In the genomic region with DNA sequence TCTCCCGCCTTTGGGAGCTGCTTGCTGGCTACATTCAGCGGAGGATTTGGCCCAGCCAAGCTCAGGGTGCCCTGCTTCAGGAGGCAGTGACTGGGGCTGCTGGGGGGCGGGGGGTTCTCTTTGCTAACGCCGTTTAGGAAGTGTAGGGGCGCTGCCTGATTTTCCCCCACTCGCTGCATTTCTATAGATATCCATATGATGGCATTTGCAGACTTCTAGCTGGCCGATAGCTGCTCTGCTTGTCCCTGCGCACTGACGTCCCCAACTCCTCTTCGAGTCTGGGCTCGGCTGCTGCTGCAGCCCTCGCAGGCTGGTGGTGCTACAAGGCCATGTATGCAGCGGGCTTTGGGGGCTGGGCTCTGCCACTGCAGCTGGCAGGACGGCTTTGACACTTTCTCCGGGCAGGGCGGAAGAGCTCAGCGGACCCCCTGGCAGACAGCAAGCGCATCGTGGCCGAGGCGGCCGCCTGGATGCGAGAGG, we compare ENCODE assay signal across 8 cellular contexts. TPM values are rescaled to one million over a fixed set of nuclear protein-coding genes. Genes with fewer than 3 reads are reported as not detected.
DNase-seq lines count a peak whose midpoint lies in the region; ATAC-seq and TF ChIP-seq lines count a peak whose summit lies in the region.

No MANE protein-coding gene starts in this region.

- no peaks in the 10 kb centered on the region for H3K36me3 Mint-ChIP-seq in progenitor cell of endocrine pancreas (ENCODE audit: insufficient read depth)

- H3K4me1 Mint-ChIP-seq in progenitor cell of endocrine pancreas (ENCODE audit: low read depth), result peaks cover 28% of the 10 kb centered on the region

- no peak overlapping the region for H3K27ac Mint-ChIP-seq in progenitor cell of endocrine pancreas

- peak overlapping the region; percentile 66 for H3K4me3 Mint-ChIP-seq in progenitor cell of endocrine pancreas (ENCODE audit: low read depth)

- peak; percentile 50 for TF ChIP-seq CTCF in progenitor cell of endocrine pancreas (IDR thresholded peaks at IDR 0.05; ENCODE audit: unreplicated experiment)

- no peaks in the 10 kb centered on the region for H3K9me3 Mint-ChIP-seq in progenitor cell of endocrine pancreas (ENCODE audit: low read depth)

- DNase-seq in NCI-H2029 (lab: John Stamatoyannopoulos, UW) (peak; percentile 14), NCI-H2029 treated with DMSO at 0.1 percent for 48 hours (lab: John Stamatoyannopoulos, UW) (no peak), SHP77 treated with DMSO at 0.1 percent for 48 hours (lab: John Stamatoyannopoulos, UW) (peak; percentile 46), glomerular visceral epithelial cell (ENCODE audit: extremely low spot score) (peak; percentile 81), progenitor cell of endocrine pancreas (ENCODE audit: low spot score, unreplicated experiment) (peak; percentile 37), T-helper 2 cell (no peak)

- peaks cover 70% of the 10 kb centered on the region for H3K27me3 Mint-ChIP-seq in progenitor cell of endocrine pancreas

- no peak for ATAC-seq in GM18861 (IDR thresholded peaks at IDR 0.05; ENCODE audit: unreplicated experiment)
- no peak for ATAC-seq in HG02610 (IDR thresholded peaks at IDR 0.05; ENCODE audit: unreplicated experiment)

RNA-seq across cellular contexts. Expression of a gene that starts 3.1 kb away (rescaled TPM):
- total RNA-seq in progenitor cell of endocrine pancreas, result 0.46 and 0.87 TPM in 2 replicates

Comparison
In these comparisons a context has a peak if more than half of its experiments do, and no peak if none do; other contexts are left out.
1. DNase-seq: peak in NCI-H2029 (single experiment), SHP77 treated with DMSO at 0.1 percent for 48 hours (single experiment), glomerular visceral epithelial cell (single experiment) and progenitor cell of endocrine pancreas (single experiment); none in NCI-H2029 treated with DMSO at 0.1 percent for 48 hours (single experiment) and T-helper 2 cell (0 of 5).